Comparison of ENCODE assay signal across 8 cellular contexts in the genomic region with DNA sequence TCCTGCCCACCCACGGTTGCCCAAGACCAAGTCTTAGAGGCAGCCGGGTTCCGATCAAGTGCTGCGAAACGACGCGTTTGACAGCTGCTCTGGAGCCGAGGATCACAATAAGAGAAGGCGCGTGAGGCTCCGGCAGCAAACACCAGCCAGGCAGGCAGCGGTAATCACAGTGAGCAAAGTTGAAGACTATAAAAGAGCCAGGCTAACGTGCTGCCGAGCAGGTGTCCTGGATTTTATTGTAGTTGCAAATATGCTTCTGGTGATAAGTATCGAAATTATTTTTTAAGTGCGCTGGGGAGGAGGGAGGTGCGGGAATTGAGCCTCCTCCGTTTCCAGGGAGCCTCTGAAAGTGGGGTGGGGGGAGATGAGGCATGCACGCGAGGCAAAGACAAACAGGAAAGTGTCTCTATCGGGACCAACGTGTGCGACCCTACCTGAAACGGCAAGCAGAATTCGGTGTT. TPM values are rescaled to one million over a fixed set of nuclear protein-coding genes. Genes with fewer than 3 reads are reported as not detected.
A peak's percentile ranks its signal among the peaks of the same experiment; 100 is the strongest.
DNase-seq lines count a peak whose midpoint lies in the region; ATAC-seq and TF ChIP-seq lines count a peak whose summit lies in the region.

No MANE protein-coding gene starts in this region.

- H3K36me3 Mint-ChIP-seq in neural crest cell (ENCODE audit: low read depth): no peaks in the 10 kb centered on the region

- H3K4me3 Mint-ChIP-seq in neural crest cell: peak overlapping the region; percentile 90

- peak overlapping the region; percentile 36 for H3K4me3 ChIP-seq in epithelial cell of proximal tubule (ENCODE audit: low read depth, low read length)

- no peaks in the 10 kb centered on the region for H3K9me3 Mint-ChIP-seq in neural crest cell

- DNase-seq in Ammon's horn (ENCODE audit: low spot score): peak; percentile 40
- peak; percentile 23 for DNase-seq in NCI-H524 treated with DMSO at 0.1 percent for 48 hours (lab: John Stamatoyannopoulos, UW)
- no peak for DNase-seq in epithelial cell of proximal tubule (ENCODE audit: low read depth)
- DNase-seq in neural crest cell (ENCODE audit: low read depth, low spot score): peak; percentile 12
- DNase-seq in stimulated activated CD4-positive, alpha-beta T cell treated with anti-CD3 and anti-CD28 coated beads, Interleukin-12 subunit alpha, Interleukin-12 subunit beta, amount 100 ng/mL, for 4 hours: no peak
- DNase-seq in pons (ENCODE audit: low spot score): no peak
- DNase-seq in activated CD4-positive, alpha-beta T cell treated with anti-CD3 and anti-CD28 coated beads, Interleukin-2, amount 50 U/mL, for 1 hour: no peak

- H3K27me3 Mint-ChIP-seq in neural crest cell (ENCODE audit: low read depth): peaks cover 80% of the 10 kb centered on the region

- TF ChIP-seq CTCF in epithelial cell of proximal tubule (conservative IDR thresholded peaks at IDR 0.05; ENCODE audit: low read depth, low read length) (no peak), neural crest cell (conservative IDR thresholded peaks at IDR 0.05) (no peak)

- no peak overlapping the region for H3K27ac Mint-ChIP-seq in neural crest cell (ENCODE audit: unreplicated experiment)

- no peak for ATAC-seq in HG02610 (IDR thresholded peaks at IDR 0.05; ENCODE audit: unreplicated experiment)

- peaks cover 19% of the 10 kb centered on the region for H3K4me1 Mint-ChIP-seq in neural crest cell

RNA-seq across cellular contexts. Expression of gene GABRA2, which starts 0.6 kb away (rescaled TPM):
- not detected in 2 replicates for total RNA-seq in epithelial cell of proximal tubule
- total RNA-seq in neural crest cell: not detected in 2 replicates

Comparison
In these comparisons a context has a peak if more than half of its experiments do, and no peak if none do; other contexts are left out.
1. DNase-seq: peak in Ammon's horn (single experiment), NCI-H524 treated with DMSO at 0.1 percent for 48 hours (single experiment) and neural crest cell (single experiment); none in epithelial cell of proximal tubule (single experiment), stimulated activated CD4-positive, alpha-beta T cell treated with anti-CD3 and anti-CD28 coated beads, Interleukin-12 subunit alpha, Interleukin-12 subunit beta, amount 100 ng/mL, for 4 hours (single experiment), pons (single experiment) and activated CD4-positive, alpha-beta T cell treated with anti-CD3 and anti-CD28 coated beads, Interleukin-2, amount 50 U/mL, for 1 hour (single experiment).